ENCODE assay signal across 1 cellular context in genomic region chr11:113314389-113315301, GRCh38.
A peak's percentile ranks its signal among the peaks of the same experiment; 100 is the strongest.
TF ChIP-seq lines count a peak whose summit lies in the region.

TSS of gene TTC12 (plus strand) at chr11:113314583. CDS start at chr11:113316258, 1,675 bp downstream.

TF ChIP-seq in HEK293, 187 proteins besides CTCF, POLR2A, EP300 and RAD21 (continued from another document and continues in another):
- TF ChIP-seq ZNF221 (tag by site-specific recombination; IDR thresholded peaks at IDR 0.05; ENCODE audit: borderline replicate concordance) (no peak), ZEB2 (tag by site-specific recombination; IDR thresholded peaks at IDR 0.05) (no peak), ZSCAN30 (tag by site-specific recombination; IDR thresholded peaks at IDR 0.05) (peak; percentile 44; the same call in 1 of the 2 replicates), ZNF362 (tag by site-specific recombination; IDR thresholded peaks at IDR 0.05) (no peak), KLF7 (tag by site-specific recombination; IDR thresholded peaks at IDR 0.05; ENCODE audit: borderline replicate concordance) (no peak), ZNF354C (tag by site-specific recombination; IDR thresholded peaks at IDR 0.05; ENCODE audit: borderline replicate concordance, low read depth) (no peak), ZNF174 (tag by site-specific recombination; IDR thresholded peaks at IDR 0.05) (no peak), ZNF610 (tag by site-specific recombination; IDR thresholded peaks at IDR 0.05; ENCODE audit: borderline replicate concordance) (no peak), ZNF292 (tag by site-specific recombination; IDR thresholded peaks at IDR 0.05; ENCODE audit: borderline replicate concordance, low read depth) (no peak), ZNF555 (tag by site-specific recombination; conservative IDR thresholded peaks at IDR 0.05) (no peak), ZNF112 (tag by site-specific recombination; IDR thresholded peaks at IDR 0.05) (no peak), SP3 (tag by site-specific recombination; IDR thresholded peaks at IDR 0.05) (peak; percentile 92), ZFP41 (tag by site-specific recombination; IDR thresholded peaks at IDR 0.05; ENCODE audit: borderline replicate concordance) (no peak), PRDM6 (tag by site-specific recombination; IDR thresholded peaks at IDR 0.05) (no peak), BCL6B (tag by site-specific recombination; IDR thresholded peaks at IDR 0.05) (no peak), ZBTB10 (tag by site-specific recombination; IDR thresholded peaks at IDR 0.05) (peak; percentile 59), ZBTB11 (tag by site-specific recombination; conservative IDR thresholded peaks at IDR 0.05; ENCODE audit: low read depth) (peak; percentile 44; the same call in 1 of the 2 replicates), ZNF768 (tag by site-specific recombination; IDR thresholded peaks at IDR 0.05) (no peak), ZNF792 (tag by site-specific recombination; IDR thresholded peaks at IDR 0.05) (no peak), ZSCAN4 (tag by site-specific recombination; IDR thresholded peaks at IDR 0.05) (no peak), ZNF133 (tag by site-specific recombination; IDR thresholded peaks at IDR 0.05) (no peak), SP2 (tag by site-specific recombination; IDR thresholded peaks at IDR 0.05) (peak; percentile 93), ZNF747 (tag by site-specific recombination; IDR thresholded peaks at IDR 0.05) (no peak), OSR2 (tag by site-specific recombination; IDR thresholded peaks at IDR 0.05) (no peak), ZNF10 (tag by site-specific recombination; IDR thresholded peaks at IDR 0.05) (no peak), ZNF280C (tag by site-specific recombination; IDR thresholded peaks at IDR 0.05) (no peak), ZXDB (tag by site-specific recombination; IDR thresholded peaks at IDR 0.05) (peak; percentile 75), ZBTB1 (tag by site-specific recombination; IDR thresholded peaks at IDR 0.05) (no peak), ZNF488 (tag by site-specific recombination; IDR thresholded peaks at IDR 0.05) (no peak), ZNF433 (tag by site-specific recombination; IDR thresholded peaks at IDR 0.05; ENCODE audit: low read depth) (no peak), KLF10 (tag by site-specific recombination; IDR thresholded peaks at IDR 0.05) (peak; percentile 61; the same call in 1 of the 2 replicates), ZNF561 (tag by site-specific recombination; IDR thresholded peaks at IDR 0.05; ENCODE audit: borderline replicate concordance) (no peak), SP7 (tag by site-specific recombination; IDR thresholded peaks at IDR 0.05) (no peak), ZNF76 (tag by site-specific recombination; IDR thresholded peaks at IDR 0.05; ENCODE audit: borderline replicate concordance, low read depth) (peak; percentile 68; the same call in 1 of the 2 replicates), HIC1 (tag by site-specific recombination; IDR thresholded peaks at IDR 0.05) (peak; percentile 56; the same call in 1 of the 2 replicates), TSHZ1 (tag by site-specific recombination; IDR thresholded peaks at IDR 0.05; ENCODE audit: borderline replicate concordance) (no peak), ZNF626 (tag by site-specific recombination; IDR thresholded peaks at IDR 0.05) (no peak), ZNF623 (tag by site-specific recombination; IDR thresholded peaks at IDR 0.05) (no peak), ZNF544 (tag by site-specific recombination; IDR thresholded peaks at IDR 0.05) (no peak), ZBTB20 (tag by site-specific recombination; IDR thresholded peaks at IDR 0.05) (peak; percentile 94)
